ENCODE assay signal across 17 cellular contexts in genomic region chr6:39979461-39980328, GRCh38. TPM values are rescaled to one million over a fixed set of nuclear protein-coding genes. Genes with fewer than 3 reads are reported as not detected.
DNase-seq lines count a peak whose midpoint lies in the region; ATAC-seq and TF ChIP-seq lines count a peak whose summit lies in the region.
"Had no signal": no experiment of that assay in that cellular context is flagged by ENCODE, and none has a peak within 500 bp of the region (broad histone marks: within the 10 kb centered on the region; RNA-seq: fewer than 3 reads in every experiment).

No MANE protein-coding gene starts in this region.

- POLR2A ChIA-PET in IMR-90 (lab: Charles Lee; ENCODE audit: unreplicated experiment): no interaction called here

- H3K9me1 ChIP-seq in IMR-90 (ENCODE audit: insufficient read depth, low read length): peaks cover 3% of the 10 kb centered on the region; the same call in 1 of the 2 replicates

- CTCF ChIA-PET in IMR-90 (lab: Yijun Ruan, JAX): interaction anchor here (1.0 to 1.1 kb wide), 2 partner anchors 324 to 330 kb away, joined by 3 to 6 read pairs; no protein-coding TSS in a partner anchor

- intact Hi-C loops in IMR-90 (cut with micrococcal nuclease) (loop anchor here (2.0 kb wide), 3 partner anchors 41 to 1087 kb away; no protein-coding TSS in a partner anchor), esophagus muscularis mucosa (cut with DNase I) (loop anchor here (5.0 to 10.0 kb wide), 2 partner anchors 328 to 1045 kb away; no protein-coding TSS in a partner anchor), stomach (cut with DNase I; ENCODE audit: low total_unique reads) (loop anchor here (5.0 kb wide), 1 partner anchor 328 kb away; no protein-coding TSS in a partner anchor)

- no peak overlapping the region for H3K9ac ChIP-seq in IMR-90 (ENCODE audit: low read depth, low read length)

- DNase-seq in IMR-90 (no peak), esophagus muscularis mucosa (ENCODE audit: extremely low spot score) (peak; percentile 64), medulla oblongata (ENCODE audit: extremely low spot score) (peak; percentile 4), superior temporal gyrus (ENCODE audit: extremely low spot score) (peak; percentile 13), stomach (no peak), ecto neural progenitor cell (ENCODE audit: low spot score) (no peak)
- DNase-seq: DMS53, HCEC 1CT, Karpas-422, MM.1S, NCI-H1105, NCI-H187 treated with DMSO at 0.1 percent for 48 hours, NCI-H510A treated with DMSO at 0.1 percent for 48 hours had no signal

- no peaks in the 10 kb centered on the region for H4K20me1 ChIP-seq in IMR-90 (ENCODE audit: insufficient read depth, low read length)

- H3K27me3 ChIP-seq in IMR-90 (ENCODE audit: control insufficient read depth, insufficient read depth, low read length) (peaks cover 6% of the 10 kb centered on the region; the same call in 1 of the 2 replicates), esophagus muscularis mucosa (no peaks in the 10 kb centered on the region), stomach (no peaks in the 10 kb centered on the region)

- H2AFZ ChIP-seq in IMR-90 (replicated peaks; ENCODE audit: low read length, poor library complexity): no peak overlapping the region

- no peak overlapping the region for H2BK15ac ChIP-seq in IMR-90 (ENCODE audit: low read depth, low read length)

- dilution Hi-C loops in IMR-90 (cut with HindIII; ENCODE audit: low sequenced_read_pairs, unreplicated experiment): no loop called here

- H4K5ac ChIP-seq in IMR-90 (ENCODE audit: low read depth, low read length): no peak overlapping the region

- no peak overlapping the region for H4K8ac ChIP-seq in IMR-90 (ENCODE audit: low read depth in 2 of 2, low read length in 2 of 2)

- H3K4me1 ChIP-seq in IMR-90 (ENCODE audit: control insufficient read depth, insufficient read depth, low read length) (peaks cover 5% of the 10 kb centered on the region), esophagus muscularis mucosa (peaks cover 8 to 27% (median 20%) of the 10 kb centered on the region in 4 donors), stomach (peaks cover 0 to 12% (median 3%) of the 10 kb centered on the region in 4 donors)
- H3K4me1 ChIP-seq: A549 had no signal

- H3K4me3 ChIP-seq in IMR-90 (ENCODE audit: insufficient read depth, low read depth, low read length): no peak overlapping the region
- no peak overlapping the region for H3K4me3 ChIP-seq in esophagus muscularis mucosa
- no peak overlapping the region for H3K4me3 ChIP-seq in stomach
- H3K4me3 ChIP-seq: A549, GM12878 had no signal

- H3K9me3 ChIP-seq in IMR-90 (ENCODE audit: control insufficient read depth, insufficient read depth, low read length) (no peaks in the 10 kb centered on the region), esophagus muscularis mucosa (no peaks in the 10 kb centered on the region), stomach (no peaks in the 10 kb centered on the region)
- H3K9me3 ChIP-seq: A549 had no signal

- in situ Hi-C loops in IMR-90 (cut with MboI; ENCODE audit: low sequenced_read_pairs): loop anchor here (5.0 to 25.0 kb wide), 2 partner anchors 333 to 1058 kb away; partner anchors contain the start of genes TSPO2 and UNC5CL

- TF ChIP-seq POLR2A in IMR-90 (IDR thresholded peaks at IDR 0.05; ENCODE audit: low read depth, low read length): no peak
- no peak for TF ChIP-seq POLR2A in esophagus muscularis mucosa (IDR thresholded peaks at IDR 0.05; ENCODE audit: low read depth)
- no peak for TF ChIP-seq POLR2A in stomach (IDR thresholded peaks at IDR 0.05)

- no peaks in the 10 kb centered on the region for H3K36me3 ChIP-seq in IMR-90 (ENCODE audit: control insufficient read depth, insufficient read depth, low read length)
- no peaks in the 10 kb centered on the region for H3K36me3 ChIP-seq in esophagus muscularis mucosa
- no peaks in the 10 kb centered on the region for H3K36me3 ChIP-seq in stomach

- H4K91ac ChIP-seq in IMR-90 (ENCODE audit: insufficient read depth, low read depth, low read length): no peak overlapping the region

- H3K27ac ChIP-seq in IMR-90 (ENCODE audit: insufficient read depth, low read length) (no peak overlapping the region), esophagus muscularis mucosa (replicated peaks in 1 of 4) (peak overlapping the region; percentile 0 to 47 (median 36)), stomach (peak overlapping the region in 2 of 5 donors; percentile 16 to 24)
- H3K27ac ChIP-seq: A549, C4-2B had no signal

- no peak overlapping the region for H2BK5ac ChIP-seq in IMR-90 (ENCODE audit: low read depth, low read length, poor library complexity, severe bottlenecking)

- peak overlapping the region; percentile 48 for H2BK20ac ChIP-seq in IMR-90 (ENCODE audit: low read depth, low read length)

- H3K56ac ChIP-seq in IMR-90 (ENCODE audit: extremely low read depth, insufficient read depth, low read length): no peak overlapping the region

- TF ChIP-seq CTCF in IMR-90 (conservative IDR thresholded peaks at IDR 0.05; ENCODE audit: low read depth, low read length) (no peak), esophagus muscularis mucosa (IDR thresholded peaks at IDR 0.05) (no peak), stomach (IDR thresholded peaks at IDR 0.05) (no peak)

- peak overlapping the region; percentile 29; the same call in 1 of the 2 replicates for H3K4ac ChIP-seq in IMR-90 (ENCODE audit: low read depth, low read length)

- H3K4me2 ChIP-seq in IMR-90 (ENCODE audit: low read depth, low read length): no peak overlapping the region
- H3K4me2 ChIP-seq: A549 had no signal

- no peaks in the 10 kb centered on the region for H3K79me1 ChIP-seq in IMR-90 (ENCODE audit: low read depth in 1 of 2, low read length in 2 of 2)

- H2AK5ac ChIP-seq in IMR-90 (ENCODE audit: low read depth, low read length): no peak overlapping the region

- no TSS peak for BruUV-seq in IMR-90 (replicated peaks; lab: Mats Ljungman, UMichigan)

- H3K14ac ChIP-seq in IMR-90 (replicated peaks; ENCODE audit: low read depth, low read length): no peak overlapping the region

- no peak overlapping the region for H2AK9ac ChIP-seq in IMR-90 (replicated peaks; ENCODE audit: low read depth, low read length, poor library complexity)

- H2BK120ac ChIP-seq in IMR-90 (ENCODE audit: low read depth, low read length): peak overlapping the region; percentile 26

- TF ChIP-seq RAD21 in IMR-90 (IDR thresholded peaks at IDR 0.05; ENCODE audit: low read length): no peak

- WGBS in IMR-90 (ENCODE audit: extremely low coverage in 2 of 2, insufficient read length in 1 of 2), 2 experiments: 33% methylated on average over 1 of the region's 3 CpGs; no CpG with 5 or more reads in 1 of the 2 experiments
- WGBS in esophagus muscularis mucosa: 39% methylated on average over 3 of the region's 3 CpGs
- WGBS in stomach, 5 donors: 39 to 62% (median 44%) methylated on average over 3 of the region's 3 CpGs

- no peak for ATAC-seq in IMR-90 (ENCODE audit: low read depth)
- ATAC-seq in HG03378 (IDR thresholded peaks at IDR 0.05; ENCODE audit: unreplicated experiment): no peak
- ATAC-seq: A549, GM12878 had no signal

- H3K18ac ChIP-seq in IMR-90 (ENCODE audit: low read depth, low read length): no peak overlapping the region

- TF ChIP-seq EP300 in esophagus muscularis mucosa (IDR thresholded peaks at IDR 0.05) (no peak), stomach (IDR thresholded peaks at IDR 0.05) (no peak)

- H3K23ac ChIP-seq in IMR-90 (ENCODE audit: low read depth, low read length): no peak overlapping the region

TF ChIP-seq in IMR-90, 13 proteins besides CTCF, POLR2A, EP300 and RAD21:
- TF ChIP-seq MAFK (IDR thresholded peaks at IDR 0.05; ENCODE audit: low read depth, low read length): no peak
- no peak for TF ChIP-seq NFE2L2 (IDR thresholded peaks at IDR 0.05; ENCODE audit: low read depth, low read length)
- TF ChIP-seq USF2 (IDR thresholded peaks at IDR 0.05; ENCODE audit: low read depth, low read length): no peak
- TF ChIP-seq SMC3 (IDR thresholded peaks at IDR 0.05; ENCODE audit: low read depth, low read length): no peak
- TF ChIP-seq RCOR1 (IDR thresholded peaks at IDR 0.05; ENCODE audit: insufficient replicate concordance, low read length): no peak
- TF ChIP-seq MAZ (IDR thresholded peaks at IDR 0.05; ENCODE audit: borderline replicate concordance, low read depth, low read length): no peak
- no peak for TF ChIP-seq BHLHE40 (IDR thresholded peaks at IDR 0.05; ENCODE audit: low read depth, low read length)
- TF ChIP-seq CEBPB (IDR thresholded peaks at IDR 0.05; ENCODE audit: low read depth, low read length): no peak
- TF ChIP-seq MXI1 (IDR thresholded peaks at IDR 0.05; ENCODE audit: borderline replicate concordance, low read depth, low read length): no peak
- no peak for TF ChIP-seq ELK1 (IDR thresholded peaks at IDR 0.05; ENCODE audit: borderline replicate concordance, low read depth, low read length)
- no peak for TF ChIP-seq CHD1 (IDR thresholded peaks at IDR 0.05; ENCODE audit: low read depth, low read length)
- TF ChIP-seq RFX5 (IDR thresholded peaks at IDR 0.05; ENCODE audit: low read depth, low read length): no peak
- TF ChIP-seq FOS (IDR thresholded peaks at IDR 0.05; ENCODE audit: low read depth, low read length): no peak

RNA-seq across cellular contexts. Expression of gene MOCS1, which starts 45.4 kb away (rescaled TPM):
- total RNA-seq in IMR-90 (2012; rRNA removed): 8.1 and 9.5 TPM in 2 replicates
- polyA plus RNA-seq in IMR-90 (2012; rRNA removed): 4.8 and 5.5 TPM in 2 replicates
- 3.4 and 5.4 TPM in 2 replicates for polyA plus RNA-seq in IMR-90 (2012; cell fraction: cytosol; rRNA removed)
- polyA plus RNA-seq in IMR-90 (2012; cell fraction: nucleus; rRNA removed; ENCODE audit: low replicate concordance): 5.7 and 6.6 TPM in 2 replicates
- total RNA-seq in esophagus muscularis mucosa: 10 to 100 TPM; 19.1 to 37.3 (median 28.0) TPM
- 10 to 100 TPM in 3 of 5 donors, 1 to 10 TPM in 2; 4.0 to 15.4 (median 13.6) TPM for total RNA-seq in stomach
- 10 to 100 TPM in 1 of 3 donors, 1 to 10 TPM in 2; 6.3 to 11.3 (median 8.7) TPM for polyA plus RNA-seq in stomach

Comparison
In these comparisons a context has a peak if more than half of its experiments do, and no peak if none do; other contexts are left out.
1. DNase-seq: peak in esophagus muscularis mucosa (single experiment), medulla oblongata (single experiment) and superior temporal gyrus (single experiment); none in IMR-90 (single experiment), stomach (single experiment) and ecto neural progenitor cell (single experiment).